ENCODE assay signal across 12 cellular contexts in the genomic region with DNA sequence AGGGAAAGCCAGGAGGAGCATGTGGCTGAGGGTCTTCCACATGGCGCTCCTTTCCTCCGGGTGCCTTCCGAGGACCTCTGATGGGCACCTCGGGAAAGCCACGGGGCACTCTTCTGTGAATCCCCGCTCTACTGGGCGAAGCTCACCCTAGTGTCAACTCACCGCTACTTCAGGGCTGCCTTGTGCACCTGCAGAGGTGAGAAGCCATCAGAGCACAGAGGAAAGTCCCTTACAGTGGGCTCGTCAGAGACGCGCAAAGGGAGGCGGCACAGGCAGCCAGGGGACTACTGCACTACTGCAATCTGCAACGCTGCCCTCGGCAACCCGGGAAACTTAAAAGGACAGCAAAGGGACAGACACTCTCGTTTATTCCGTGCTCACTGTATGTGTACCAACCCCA. TPM values are rescaled to one million over a fixed set of nuclear protein-coding genes. Genes with fewer than 3 reads are reported as not detected.
A peak's percentile ranks its signal among the peaks of the same experiment; 100 is the strongest.
DNase-seq lines count a peak whose midpoint lies in the region; ATAC-seq and TF ChIP-seq lines count a peak whose summit lies in the region.
"Not testable (repeated sequence)": the region's sequence is repeated elsewhere in the genome, so short reads cannot be mapped to it uniquely, and the experiment has no call there.
"Had no signal": no experiment of that assay in that cellular context is flagged by ENCODE, and none has a peak within 500 bp of the region (broad histone marks: within the 10 kb centered on the region; RNA-seq: fewer than 3 reads in every experiment).

No MANE protein-coding gene starts in this region.

- intact Hi-C loops in natural killer cell (cut with micrococcal nuclease) = not testable (repeated sequence)

- H3K4me3 Mint-ChIP-seq in activated CD8-positive, alpha-beta memory T cell treated with anti-CD3 and anti-CD28 coated beads, Interleukin-2, amount 10 ng/mL, durations not matched to agents 7 days and 5 days; natural killer cell: not testable (repeated sequence)

- not testable (repeated sequence) for H3K4me1 Mint-ChIP-seq in activated CD8-positive, alpha-beta memory T cell treated with anti-CD3 and anti-CD28 coated beads, Interleukin-2, amount 10 ng/mL, durations not matched to agents 7 days and 5 days; natural killer cell

- H3K27ac Mint-ChIP-seq in activated CD8-positive, alpha-beta memory T cell treated with anti-CD3 and anti-CD28 coated beads, Interleukin-2, amount 10 ng/mL, durations not matched to agents 7 days and 5 days; natural killer cell: not testable (repeated sequence)

- not testable (repeated sequence) for H3K36me3 Mint-ChIP-seq in activated CD8-positive, alpha-beta memory T cell treated with anti-CD3 and anti-CD28 coated beads, Interleukin-2, amount 10 ng/mL, durations not matched to agents 7 days and 5 days; natural killer cell

- TF ChIP-seq CTCF in natural killer cell (IDR thresholded peaks at IDR 0.05) = not testable (repeated sequence)

- H3K27me3 Mint-ChIP-seq in activated CD8-positive, alpha-beta memory T cell treated with anti-CD3 and anti-CD28 coated beads, Interleukin-2, amount 10 ng/mL, durations not matched to agents 7 days and 5 days; natural killer cell (ENCODE audit: low read depth in 2 of 2): not testable (repeated sequence)

- ATAC-seq in GM18508 (IDR thresholded peaks at IDR 0.05; ENCODE audit: insufficient read depth, unreplicated experiment) (peak; percentile 33), GM19328 (IDR thresholded peaks at IDR 0.05; ENCODE audit: unreplicated experiment) (peak; percentile 14), GM21526 (IDR thresholded peaks at IDR 0.05; ENCODE audit: low FRiP score, unreplicated experiment) (peak; percentile 30), HG02759 (IDR thresholded peaks at IDR 0.05; ENCODE audit: unreplicated experiment) (peak; percentile 24), HG03066 (IDR thresholded peaks at IDR 0.05; ENCODE audit: low read depth, unreplicated experiment) (peak; percentile 11), HG03460 (IDR thresholded peaks at IDR 0.05; ENCODE audit: unreplicated experiment) (peak; percentile 28), natural killer cell (peak; percentile 46 to 54 (median 51))
- peak; percentile 20 for ATAC-seq in activated CD8-positive, alpha-beta memory T cell treated with anti-CD3 and anti-CD28 coated beads, Interleukin-2, amount 10 ng/mL, durations not matched to agents 7 days and 5 days

- DNase-seq in activated CD8-positive, alpha-beta memory T cell treated with anti-CD3 and anti-CD28 coated beads, Interleukin-2, amount 10 ng/mL, durations not matched to agents 7 days and 5 days; natural killer cell: not testable (repeated sequence)

- CTCF ChIA-PET in activated CD8-positive, alpha-beta memory T cell treated with anti-CD3 and anti-CD28 coated beads, Interleukin-2, amount 10 ng/mL, durations not matched to agents 7 days and 5 days (lab: Charles Lee) = not testable (repeated sequence)

- H3K9me3 Mint-ChIP-seq in activated CD8-positive, alpha-beta memory T cell treated with anti-CD3 and anti-CD28 coated beads, Interleukin-2, amount 10 ng/mL, durations not matched to agents 7 days and 5 days (ENCODE audit: low read depth); natural killer cell: not testable (repeated sequence)

RNA-seq across cellular contexts. Expression of a gene that starts 1.4 kb away (rescaled TPM):
- 10 to 100 TPM; 20.8 to 24.6 TPM for total RNA-seq in activated CD8-positive, alpha-beta memory T cell treated with anti-CD3 and anti-CD28 coated beads, Interleukin-2, amount 10 ng/mL, durations not matched to agents 7 days and 5 days
- 10 to 100 TPM in 1 of 3 donors, 1 to 10 TPM in 2; 8.0 to 10.4 (median 8.7) TPM for total RNA-seq in natural killer cell

RNA-seq across cellular contexts. Expression of a gene that starts 50.5 kb away (rescaled TPM):
- total RNA-seq in activated CD8-positive, alpha-beta memory T cell treated with anti-CD3 and anti-CD28 coated beads, Interleukin-2, amount 10 ng/mL, durations not matched to agents 7 days and 5 days = not detected
- total RNA-seq in natural killer cell = under 1 TPM in 2 of 3 donors, not detected in 1; 0.39 to 0.42 TPM
- total RNA-seq: bronchial epithelial cell, dermis blood vessel endothelial cell, kidney epithelial cell, OCI-LY7 had no signal
